9 cellular contexts compared by ENCODE assay signal in the genomic region with DNA sequence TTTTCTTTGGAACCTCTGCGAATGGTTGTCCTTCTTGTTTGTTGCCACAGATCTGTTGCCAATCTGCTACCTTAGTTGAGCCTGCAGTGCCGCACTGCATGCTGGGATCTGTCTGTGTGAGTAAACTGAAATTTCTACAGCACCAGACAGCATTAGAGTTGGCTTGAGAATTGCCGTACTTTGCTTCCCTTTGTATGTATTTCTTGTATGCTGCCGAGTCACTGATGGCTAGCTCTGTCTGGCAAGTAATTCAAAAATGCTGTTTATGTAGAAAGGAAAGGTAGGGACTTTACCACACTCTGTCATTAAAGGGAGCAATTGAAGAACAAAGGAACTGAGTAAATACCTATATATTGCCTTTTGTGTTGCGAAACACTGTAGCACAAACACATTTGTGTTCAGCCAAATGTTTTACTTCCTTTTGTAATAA.
DNase-seq lines count a peak whose midpoint lies in the region; ATAC-seq and TF ChIP-seq lines count a peak whose summit lies in the region.
"Had no signal": no experiment of that assay in that cellular context is flagged by ENCODE, and none has a peak within 500 bp of the region (broad histone marks: within the 10 kb centered on the region; RNA-seq: fewer than 3 reads in every experiment).

No MANE protein-coding gene starts in this region.

- H3K27me3 ChIP-seq in AG04450 (ENCODE audit: control insufficient read depth, insufficient read depth, low read length): no peaks in the 10 kb centered on the region
- H3K27me3 ChIP-seq in colonic mucosa: no peaks in the 10 kb centered on the region
- H3K27me3 ChIP-seq in neuronal stem cell (ENCODE audit: control insufficient read depth in 3 of 3, insufficient read depth in 3 of 3, low read depth in 1 of 3, low read length in 3 of 3): no peaks in the 10 kb centered on the region

- H4K8ac ChIP-seq in neuronal stem cell (ENCODE audit: low read depth, low read length): no peak overlapping the region

- no peaks in the 10 kb centered on the region for H3K9me3 ChIP-seq in AG04450 (ENCODE audit: control insufficient read depth, insufficient read depth, low read length)
- no peaks in the 10 kb centered on the region for H3K9me3 ChIP-seq in colonic mucosa
- H3K9me3 ChIP-seq in mucosa of descending colon: no peaks in the 10 kb centered on the region
- H3K9me3 ChIP-seq in neuronal stem cell (replicated peaks in 1 of 2; ENCODE audit: control insufficient read depth in 2 of 2, insufficient read depth in 1 of 2, low read depth in 1 of 2, low read length in 2 of 2): no peaks in the 10 kb centered on the region

- POLR2A ChIA-PET in AG04450 (lab: Yijun Ruan, JAX): interaction anchor here (0.8 to 1.2 kb wide), 2 partner anchors 13 to 207 kb away, joined by 3 to 4 read pairs; no protein-coding TSS in a partner anchor

- no peak overlapping the region for H3K14ac ChIP-seq in neuronal stem cell (ENCODE audit: low read length)

- H3K4me1 ChIP-seq in colonic mucosa (no peaks in the 10 kb centered on the region), mucosa of descending colon (ENCODE audit: low read depth) (peaks cover 5% of the 10 kb centered on the region), neuronal stem cell (ENCODE audit: control insufficient read depth in 2 of 2, insufficient read depth in 1 of 2, low read depth in 1 of 2, low read length in 2 of 2) (peaks cover 6 to 18% of the 10 kb centered on the region in 2 donors)

- no peak overlapping the region for H3K9ac ChIP-seq in colonic mucosa (ENCODE audit: low read depth in 2 of 2, low read length in 2 of 2)
- H3K9ac ChIP-seq in neuronal stem cell (ENCODE audit: low read depth, low read length, poor library complexity): no peak overlapping the region

- H2BK12ac ChIP-seq in neuronal stem cell (ENCODE audit: low read length): no peak overlapping the region

- H2AK5ac ChIP-seq in neuronal stem cell (ENCODE audit: low read depth, low read length): no peak overlapping the region

- no peak overlapping the region for H3K4ac ChIP-seq in neuronal stem cell (ENCODE audit: low read length)

- H3K27ac ChIP-seq in AG04450 (ENCODE audit: low read depth, low read length) (peak overlapping the region; percentile 78), colonic mucosa (no peak overlapping the region), neuronal stem cell (replicated peaks; ENCODE audit: low read length) (no peak overlapping the region)

- H3K4me3 ChIP-seq in AG04450 (ENCODE audit: low read depth, low read length) (peak overlapping the region; percentile 36), colonic mucosa (no peak overlapping the region), mucosa of descending colon (no peak overlapping the region), neuronal stem cell (ENCODE audit: low read length in 2 of 2) (no peak overlapping the region)

- H3K79me1 ChIP-seq in neuronal stem cell (ENCODE audit: low read depth, low read length): no peaks in the 10 kb centered on the region

- H3K23ac ChIP-seq in neuronal stem cell (ENCODE audit: low read depth, low read length, poor library complexity): no peak overlapping the region

- DNase-seq in AG04450 (ENCODE audit: low read depth, low spot score) (peak; percentile 32), NCI-H2029 (lab: John Stamatoyannopoulos, UW) (peak; percentile 84), colonic mucosa (peak; percentile 59), mucosa of descending colon (peak in 2 of 3 donors; percentile 51 to 75), neuronal stem cell (ENCODE audit: low spot score) (no peak), NCI-H1105 (lab: John Stamatoyannopoulos, UW) (no peak)
- DNase-seq in activated CD8-positive, alpha-beta memory T cell treated with anti-CD3 and anti-CD28 coated beads, Interleukin-2, amount 50 U/mL, for 48 hours: no peak
- no peak for DNase-seq in activated CD4-positive, alpha-beta T cell treated with anti-CD3 and anti-CD28 coated beads, Interleukin-2, amount 50 U/mL, for 4 hours
- DNase-seq: naive B cell had no signal

- TF ChIP-seq CTCF in AG04450 (IDR thresholded peaks at IDR 0.05; ENCODE audit: low read depth, low read length): no peak
- TF ChIP-seq CTCF in colonic mucosa (IDR thresholded peaks at IDR 0.05): no peak
- TF ChIP-seq CTCF in mucosa of descending colon (IDR thresholded peaks at IDR 0.05): no peak

- no peak overlapping the region for H2AFZ ChIP-seq in neuronal stem cell (ENCODE audit: low read length)

- H3K36me3 ChIP-seq in colonic mucosa (no peaks in the 10 kb centered on the region), mucosa of descending colon (ENCODE audit: low read depth) (no peaks in the 10 kb centered on the region), neuronal stem cell (replicated peaks in 1 of 2; ENCODE audit: control insufficient read depth in 2 of 2, insufficient read depth in 2 of 2, low read length in 2 of 2) (no peaks in the 10 kb centered on the region)

- CTCF ChIA-PET in AG04450 (lab: Charles Lee): no interaction called here

- WGBS in neuronal stem cell (ENCODE audit: extremely low coverage in 2 of 2, insufficient read length in 2 of 2, insufficient replicate concordance in 1 of 2), 2 donors: no CpG with 5 or more reads among the region's 5 CpGs

- intact Hi-C loops in colonic mucosa (cut with DNase I) (no loop called here), mucosa of descending colon (cut with DNase I, micrococcal nuclease) (no loop called here)

- peak; percentile 74 for ATAC-seq in mucosa of descending colon

- no peak overlapping the region for H4K91ac ChIP-seq in neuronal stem cell (ENCODE audit: low read depth, low read length, poor library complexity)

- no peak overlapping the region for H3K4me2 ChIP-seq in neuronal stem cell (ENCODE audit: insufficient read depth, low read length, poor library complexity, severe bottlenecking)

- H2BK120ac ChIP-seq in neuronal stem cell (ENCODE audit: low read depth, low read length): no peak overlapping the region

- H2BK5ac ChIP-seq in neuronal stem cell (ENCODE audit: low read length): no peak overlapping the region

- H2BK15ac ChIP-seq in neuronal stem cell (ENCODE audit: low read length): no peak overlapping the region

- H3K18ac ChIP-seq in neuronal stem cell (ENCODE audit: low read length): no peak overlapping the region

Comparison
In these comparisons a context has a peak if more than half of its experiments do, and no peak if none do; other contexts are left out.
1. DNase-seq: peak in AG04450 (single experiment), NCI-H2029 (single experiment), colonic mucosa (single experiment) and mucosa of descending colon (2 of 3); none in neuronal stem cell (single experiment), NCI-H1105 (single experiment), activated CD8-positive, alpha-beta memory T cell treated with anti-CD3 and anti-CD28 coated beads, Interleukin-2, amount 50 U/mL, for 48 hours (single experiment) and activated CD4-positive, alpha-beta T cell treated with anti-CD3 and anti-CD28 coated beads, Interleukin-2, amount 50 U/mL, for 4 hours (0 of 2).